16 cellular contexts compared by ENCODE assay signal in genomic region chr7:106381252-106381651, GRCh38.
DNase-seq lines count a peak whose midpoint lies in the region; ATAC-seq and TF ChIP-seq lines count a peak whose summit lies in the region.
"Had no signal": no experiment of that assay in that cellular context is flagged by ENCODE, and none has a peak within 500 bp of the region (broad histone marks: within the 10 kb centered on the region; RNA-seq: fewer than 3 reads in every experiment).

No MANE protein-coding gene starts in this region.

- no peak for TF ChIP-seq CTCF in right lobe of liver (IDR thresholded peaks at IDR 0.05)

- H3K36me3 ChIP-seq in BLaER1 (no peaks in the 10 kb centered on the region), right lobe of liver (no peaks in the 10 kb centered on the region)
- H3K36me3 ChIP-seq: BE2C, HAP-1 had no signal

- H3K4me2 ChIP-seq in BLaER1 = peak overlapping the region; percentile 43

- H3K27ac ChIP-seq in BLaER1 = no peak overlapping the region
- peak overlapping the region; percentile 8 for H3K27ac ChIP-seq in cingulate gyrus (ENCODE audit: low read depth, low read length)
- H3K27ac ChIP-seq in right lobe of liver = no peak overlapping the region
- H3K27ac ChIP-seq: GM23248 had no signal

- intact Hi-C loops in right lobe of liver (cut with DNase I) = no loop called here

- no peak overlapping the region for H3K9ac ChIP-seq in BLaER1
- H3K9ac ChIP-seq: GM23248 had no signal

- H3K4me1 ChIP-seq in BLaER1 (peaks cover 20% of the 10 kb centered on the region), right lobe of liver (no peaks in the 10 kb centered on the region)
- H3K4me1 ChIP-seq: BE2C, HAP-1 had no signal

- H3K27me3 ChIP-seq in BLaER1 (no peaks in the 10 kb centered on the region), right lobe of liver (no peaks in the 10 kb centered on the region)
- H3K27me3 ChIP-seq: BE2C had no signal

- H4K20me1 ChIP-seq in BLaER1 = no peaks in the 10 kb centered on the region

- ATAC-seq in HG02610 (IDR thresholded peaks at IDR 0.05; ENCODE audit: unreplicated experiment) (peak; percentile 45), right lobe of liver (no peak)

- no peak for TF ChIP-seq POLR2A in right lobe of liver (IDR thresholded peaks at IDR 0.05)

- H3K9me3 ChIP-seq in BLaER1 = no peaks in the 10 kb centered on the region
- no peaks in the 10 kb centered on the region for H3K9me3 ChIP-seq in right lobe of liver
- H3K9me3 ChIP-seq: BE2C, HAP-1 had no signal

- no peak for DNase-seq in DMS79 treated with DMSO at 0.1 percent for 48 hours (lab: John Stamatoyannopoulos, UW)
- no peak for DNase-seq in NCI-H345 treated with DMSO at 0.1 percent for 48 hours (lab: John Stamatoyannopoulos, UW; ENCODE audit: unreplicated experiment)
- no peak for DNase-seq in right lobe of liver
- DNase-seq: ACHN; BE2C; CD4-positive, alpha-beta memory T cell; DMS153; DMS79; GF-D8; GM23248; IMR-90; KBM-7 had no signal

- H3K4me3 ChIP-seq in BLaER1 = no peak overlapping the region
- no peak overlapping the region for H3K4me3 ChIP-seq in right lobe of liver
- H3K4me3 ChIP-seq: GM23248, HAP-1 had no signal

- 70% methylated on average over 2 of the region's 2 CpGs for WGBS in right lobe of liver (ENCODE audit: insufficient coverage, low coverage, low lambda C conversion rate, missing lambda C conversion rate)
